In the genomic region with DNA sequence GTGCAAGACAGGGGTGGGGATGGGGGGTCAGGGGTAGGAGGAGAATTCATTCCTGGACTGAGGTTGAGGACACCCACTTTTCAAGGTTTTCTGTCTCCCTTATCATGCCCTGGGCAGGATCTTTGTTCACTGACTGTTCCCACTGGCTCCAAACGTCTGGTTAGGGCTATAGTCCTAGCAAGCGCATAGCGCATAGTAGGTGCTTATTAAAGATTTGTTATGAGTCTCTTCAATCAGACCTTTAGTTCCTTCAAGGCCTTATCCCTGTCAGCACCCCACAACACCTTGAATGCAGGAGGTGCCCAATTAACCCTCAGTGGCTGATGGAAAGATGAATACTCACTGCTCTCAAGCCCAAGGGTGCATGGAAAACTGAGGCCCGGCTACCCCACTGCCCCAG, we compare ENCODE assay signal across 8 cellular contexts.
DNase-seq lines count a peak whose midpoint lies in the region; ATAC-seq and TF ChIP-seq lines count a peak whose summit lies in the region.

No MANE protein-coding gene starts in this region.

- TF ChIP-seq CTCF in endodermal cell (conservative IDR thresholded peaks at IDR 0.05) (no peak), prostate gland (IDR thresholded peaks at IDR 0.05) (no peak)

- no peak for TF ChIP-seq POLR2A in prostate gland (IDR thresholded peaks at IDR 0.05)

- H3K27me3 Mint-ChIP-seq in endodermal cell (ENCODE audit: insufficient read depth), result no peaks in the 10 kb centered on the region

- H3K9ac ChIP-seq in BLaER1 treated with 17β-estradiol and CSF1 and Interleukin-3, amounts not matched to agents 10 nM and 100 nM, result peak overlapping the region; percentile 53 to 82 (median 75); a peak in 21 of 22 replicates
- H3K9ac ChIP-seq in endodermal cell (ENCODE audit: extremely low read depth, low read length, poor library complexity, severe bottlenecking), result no peak overlapping the region

- H3K36me3 Mint-ChIP-seq in endodermal cell (ENCODE audit: low read depth), result no peaks in the 10 kb centered on the region

- H3K9me3 ChIP-seq in BLaER1 treated with 17β-estradiol and CSF1 and Interleukin-3, amounts not matched to agents 10 nM and 100 nM (replicated peaks in 1 of 11), result no peaks in the 10 kb centered on the region
- H3K9me3 ChIP-seq in SJCRH30 (replicated peaks) (no peaks in the 10 kb centered on the region), endodermal cell (ENCODE audit: control insufficient read depth, low read length) (no peaks in the 10 kb centered on the region), prostate gland (no peaks in the 10 kb centered on the region)

- peaks cover 0 to 32% (median 17%) of the 10 kb centered on the region in 11 experiments; a peak in 14 of 22 replicates for H3K36me3 ChIP-seq in BLaER1 treated with 17β-estradiol and CSF1 and Interleukin-3, amounts not matched to agents 10 nM and 100 nM
- H3K36me3 ChIP-seq in SJCRH30 (no peaks in the 10 kb centered on the region), endodermal cell (ENCODE audit: control insufficient read depth, insufficient read depth, low read length) (no peaks in the 10 kb centered on the region), prostate gland (no peaks in the 10 kb centered on the region)

- no peak overlapping the region for H3K4me3 Mint-ChIP-seq in endodermal cell

- no peaks in the 10 kb centered on the region for H3K9me3 Mint-ChIP-seq in endodermal cell

- H3K27ac ChIP-seq in BLaER1 treated with 17β-estradiol and CSF1 and Interleukin-3, amounts not matched to agents 10 nM and 100 nM, result peak overlapping the region; percentile 61 to 86 (median 80)
- H3K27ac ChIP-seq in SJCRH30, result no peak overlapping the region; the same call in 1 of the 2 replicates
- H3K27ac ChIP-seq in endodermal cell (ENCODE audit: low read depth, low read length), result peak overlapping the region; percentile 38
- H3K27ac ChIP-seq in prostate gland, result peak overlapping the region; percentile 69

- no peak overlapping the region for H3K27ac Mint-ChIP-seq in endodermal cell

- H3K4me1 ChIP-seq in BLaER1 treated with 17β-estradiol and CSF1 and Interleukin-3, amounts not matched to agents 10 nM and 100 nM, result peaks cover 84 to 99% (median 91%) of the 10 kb centered on the region in 10 experiments
- peaks cover 7% of the 10 kb centered on the region; the same call in 1 of the 2 replicates for H3K4me1 ChIP-seq in SJCRH30
- no peaks in the 10 kb centered on the region for H3K4me1 ChIP-seq in endodermal cell (ENCODE audit: control insufficient read depth, insufficient read depth, low read length)
- peaks cover 3% of the 10 kb centered on the region for H3K4me1 ChIP-seq in prostate gland (replicated peaks)

- no peak for DNase-seq in SJCRH30
- no peak for DNase-seq in endodermal cell
- DNase-seq in prostate gland (ENCODE audit: low spot score), result no peak
- no peak for DNase-seq in GM03348 (ENCODE audit: low spot score)

- no peaks in the 10 kb centered on the region for H3K27me3 ChIP-seq in BLaER1 treated with 17β-estradiol and CSF1 and Interleukin-3, amounts not matched to agents 10 nM and 100 nM
- H3K27me3 ChIP-seq in SJCRH30, result no peaks in the 10 kb centered on the region
- no peaks in the 10 kb centered on the region for H3K27me3 ChIP-seq in endodermal cell (ENCODE audit: control insufficient read depth, insufficient read depth, low read length, poor library complexity, severe bottlenecking)
- H3K27me3 ChIP-seq in prostate gland (replicated peaks; ENCODE audit: insufficient read depth), result no peaks in the 10 kb centered on the region

- peaks cover 9% of the 10 kb centered on the region for H3K4me1 Mint-ChIP-seq in endodermal cell

- H4K20me1 ChIP-seq in BLaER1 treated with 17β-estradiol and CSF1 and Interleukin-3, amounts not matched to agents 10 nM and 100 nM, result peaks cover 0 to 32% (median 11%) of the 10 kb centered on the region in 11 experiments; a peak in 13 of 22 replicates

- peak overlapping the region; percentile 30 to 61 (median 52); a peak in 15 of 20 replicates for H3K4me3 ChIP-seq in BLaER1 treated with 17β-estradiol and CSF1 and Interleukin-3, amounts not matched to agents 10 nM and 100 nM
- H3K4me3 ChIP-seq in SJCRH30 (peak overlapping the region; percentile 38), endodermal cell (ENCODE audit: low read length) (no peak overlapping the region), prostate gland (no peak overlapping the region)

- peak overlapping the region; percentile 78 to 95 (median 91) for H3K4me2 ChIP-seq in BLaER1 treated with 17β-estradiol and CSF1 and Interleukin-3, amounts not matched to agents 10 nM and 100 nM

- intact Hi-C loops in prostate gland (cut with DNase I), result no loop called here

- ATAC-seq in GM21737 (IDR thresholded peaks at IDR 0.05; ENCODE audit: unreplicated experiment) (no peak), GM21619 (IDR thresholded peaks at IDR 0.05; ENCODE audit: unreplicated experiment) (no peak), HG02763 (IDR thresholded peaks at IDR 0.05; ENCODE audit: unreplicated experiment) (no peak)

- 94 to 100% methylated on average over 1 to 4 of the region's 4 CpGs for WGBS in endodermal cell (ENCODE audit: insufficient coverage in 1 of 2, insufficient read length in 1 of 2), 2 experiments
- WGBS in prostate gland, result 48% methylated on average over 4 of the region's 4 CpGs

Comparison
In these comparisons a context has a peak if more than half of its experiments do, and no peak if none do; other contexts are left out.
1. H3K4me3 ChIP-seq: peak in BLaER1 treated with 17β-estradiol and CSF1 and Interleukin-3, amounts not matched to agents 10 nM and 100 nM (10 of 10) and SJCRH30 (single experiment); none in endodermal cell (single experiment) and prostate gland (0 of 2).